In the genomic region with DNA sequence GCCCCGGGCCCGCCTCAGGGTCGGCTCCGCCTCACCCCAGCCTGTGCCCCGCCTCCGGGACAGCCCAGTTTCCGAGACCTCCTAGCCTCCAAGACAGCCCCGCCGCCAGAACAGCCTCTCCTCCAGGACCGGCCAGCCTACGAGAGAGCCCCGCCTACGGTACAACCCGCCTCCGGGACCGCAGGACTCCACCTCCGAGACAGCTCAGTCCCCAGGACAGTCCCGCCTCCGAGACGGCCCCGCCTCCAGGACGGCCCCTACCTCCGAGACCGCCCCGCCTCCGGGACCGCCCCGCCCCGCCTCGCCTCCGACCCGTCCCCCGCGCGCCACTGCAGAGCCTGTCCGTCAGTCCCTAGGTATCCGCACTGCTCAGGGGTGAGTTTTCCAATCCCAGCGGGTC, we compare ENCODE assay signal across 8 cellular contexts. TPM values are rescaled to one million over a fixed set of nuclear protein-coding genes. Genes with fewer than 3 reads are reported as not detected.
DNase-seq lines count a peak whose midpoint lies in the region; ATAC-seq, FAIRE-seq and TF ChIP-seq lines count a peak whose summit lies in the region.
"Not testable (repeated sequence)": the region's sequence is repeated elsewhere in the genome, so short reads cannot be mapped to it uniquely, and the experiment has no call there.

A gene (plus strand): TSS at position 329 of the 400 bp plus-strand sequence.

- H3K36me3 Mint-ChIP-seq in stimulated activated memory B cell treated with anti-CD40 and anti-IgM and Interleukin-4, amounts not matched to agents 10 μg/mL and 1 μg/mL and 100 μg/mL, for 72 hours: not testable (repeated sequence)

- CTCF ChIA-PET in SK-N-SH (lab: Yijun Ruan, JAX); endothelial cell of umbilical vein (lab: Charles Lee): not testable (repeated sequence)

- not testable (repeated sequence) for H3K9ac ChIP-seq in SK-N-SH; endothelial cell of umbilical vein (replicated peaks; ENCODE audit: extremely low read depth, insufficient read depth, low read length)

- not testable (repeated sequence) for H3K4me1 Mint-ChIP-seq in stimulated activated memory B cell treated with anti-CD40 and anti-IgM and Interleukin-4, amounts not matched to agents 10 μg/mL and 1 μg/mL and 100 μg/mL, for 72 hours

- not testable (repeated sequence) for H3K4me1 ChIP-seq in SK-N-SH (ENCODE audit: control insufficient read depth in 1 of 2, insufficient read depth in 2 of 2, low read depth in 1 of 2, low read length in 1 of 2); endothelial cell of umbilical vein (ENCODE audit: control insufficient read depth, extremely low read depth, insufficient read depth, low read length); prostate gland (replicated peaks)

- H2AFZ ChIP-seq in SK-N-SH (ENCODE audit: low read depth); endothelial cell of umbilical vein (ENCODE audit: low read depth, low read length): not testable (repeated sequence)

- H3K9me1 ChIP-seq in endothelial cell of umbilical vein (replicated peaks; ENCODE audit: control insufficient read depth, extremely low read depth, insufficient read depth, low read length): not testable (repeated sequence)

- FAIRE-seq in endothelial cell of umbilical vein (lab: Jason Lieb, UNC): peak; percentile 99

- peak within 1 kb of the TSS; percentile 44 for H3K4me3 Mint-ChIP-seq in stimulated activated memory B cell treated with anti-CD40 and anti-IgM and Interleukin-4, amounts not matched to agents 10 μg/mL and 1 μg/mL and 100 μg/mL, for 72 hours

- not testable (repeated sequence) for H3K9me3 Mint-ChIP-seq in stimulated activated memory B cell treated with anti-CD40 and anti-IgM and Interleukin-4, amounts not matched to agents 10 μg/mL and 1 μg/mL and 100 μg/mL, for 72 hours

- not testable (repeated sequence) for H3K27me3 ChIP-seq in SK-N-SH (ENCODE audit: insufficient read depth); endothelial cell of umbilical vein (ENCODE audit: control insufficient read depth in 2 of 2, insufficient read depth in 2 of 2, low read length in 2 of 2); prostate gland (replicated peaks; ENCODE audit: insufficient read depth)

- not testable (repeated sequence) for H3K36me3 ChIP-seq in SK-N-SH (replicated peaks in 1 of 2; ENCODE audit: control insufficient read depth in 1 of 2, insufficient read depth in 2 of 2, low read length in 1 of 2); endothelial cell of umbilical vein (ENCODE audit: control insufficient read depth in 2 of 2, extremely low read depth in 1 of 2, insufficient read depth in 2 of 2, low read length in 2 of 2); prostate gland

- intact Hi-C loops in endothelial cell of umbilical vein (cut with micrococcal nuclease); prostate gland (cut with DNase I): not testable (repeated sequence)

- not testable (repeated sequence) for TF ChIP-seq CTCF in GM12865 (IDR thresholded peaks at IDR 0.05; ENCODE audit: insufficient read depth, low read depth, low read length, missing control alignments); SK-N-SH (IDR thresholded peaks at IDR 0.05); endothelial cell of umbilical vein (IDR thresholded peaks at IDR 0.05; ENCODE audit: extremely low read depth in 1 of 2, insufficient read depth in 1 of 2, low read depth in 1 of 2, low read length in 2 of 2); prostate gland (IDR thresholded peaks at IDR 0.05)

- H3K9me3 ChIP-seq in SK-N-SH; endothelial cell of umbilical vein (replicated peaks; ENCODE audit: control insufficient read depth, insufficient read depth, low read length); prostate gland: not testable (repeated sequence)

- POLR2A ChIA-PET in SK-N-SH (lab: Yijun Ruan, JAX); endothelial cell of umbilical vein (lab: Charles Lee): not testable (repeated sequence)

- not testable (repeated sequence) for BruUV-seq in endothelial cell of umbilical vein (replicated peaks; lab: Mats Ljungman, UMichigan)

- H3K4me3 ChIP-seq in GM12865 (ENCODE audit: low read depth, low read length) (peak within 1 kb of the TSS; percentile 28; the same call in 1 of the 2 replicates), SK-N-SH (ENCODE audit: low read depth in 2 of 2, low read length in 1 of 2) (peak within 1 kb of the TSS in 1 of 2 experiments; percentile 36; a peak in 3 of 4 replicates), prostate gland (peak within 1 kb of the TSS in 1 of 2 donors; percentile 28)
- H3K4me3 ChIP-seq in endothelial cell of umbilical vein (replicated peaks in 1 of 3; ENCODE audit: insufficient read depth in 1 of 3, low read depth in 1 of 3, low read length in 3 of 3): not testable (repeated sequence)

- not testable (repeated sequence) for H3K79me2 ChIP-seq in SK-N-SH (ENCODE audit: insufficient read depth); endothelial cell of umbilical vein (ENCODE audit: control insufficient read depth, insufficient read depth, low read length)

- not testable (repeated sequence) for H4K20me1 ChIP-seq in SK-N-SH (ENCODE audit: insufficient read depth); endothelial cell of umbilical vein (replicated peaks; ENCODE audit: control insufficient read depth, extremely low read depth, insufficient read depth, low read length)

- not testable (repeated sequence) for TF ChIP-seq EP300 in SK-N-SH (IDR thresholded peaks at IDR 0.05; ENCODE audit: borderline replicate concordance in 1 of 2, low read depth in 1 of 2, low read length in 1 of 2)

- not testable (repeated sequence) for H3K27me3 Mint-ChIP-seq in stimulated activated memory B cell treated with anti-CD40 and anti-IgM and Interleukin-4, amounts not matched to agents 10 μg/mL and 1 μg/mL and 100 μg/mL, for 72 hours

- not testable (repeated sequence) for H3K27ac Mint-ChIP-seq in stimulated activated memory B cell treated with anti-CD40 and anti-IgM and Interleukin-4, amounts not matched to agents 10 μg/mL and 1 μg/mL and 100 μg/mL, for 72 hours

- not testable (repeated sequence) for DNase-seq in GM12865 (ENCODE audit: low read depth); SK-N-SH; endothelial cell of umbilical vein (ENCODE audit: low read depth, low spot score)
- DNase-seq in activated T-cell treated with anti-CD3 and anti-CD28 coated beads, Interleukin-2, amount 50 U/mL, for 1 hour: peak; percentile 73
- peak; percentile 88 for DNase-seq in prostate gland (ENCODE audit: low spot score)

- H3F3A ChIP-seq in SK-N-SH (replicated peaks; ENCODE audit: insufficient read depth): not testable (repeated sequence)

- H3K9me2 ChIP-seq in SK-N-SH: not testable (repeated sequence)

- ATAC-seq in GM21367 (IDR thresholded peaks at IDR 0.05; ENCODE audit: unreplicated experiment) (peak; percentile 85), HG03025 (IDR thresholded peaks at IDR 0.05; ENCODE audit: low FRiP score, unreplicated experiment) (peak; percentile 84)
- ATAC-seq in stimulated activated memory B cell treated with anti-CD40 and anti-IgM and Interleukin-4, amounts not matched to agents 10 μg/mL and 1 μg/mL and 100 μg/mL, for 72 hours: peak; percentile 97

- not testable (repeated sequence) for TF ChIP-seq POLR2A in endothelial cell of umbilical vein (IDR thresholded peaks at IDR 0.05; ENCODE audit: low read depth, low read length); prostate gland (IDR thresholded peaks at IDR 0.05)

- not testable (repeated sequence) for H3K27ac ChIP-seq in SK-N-SH (ENCODE audit: low read depth in 2 of 2, low read length in 1 of 2); endothelial cell of umbilical vein (ENCODE audit: insufficient read depth, low read depth, low read length); prostate gland

- no CpG with 5 or more reads among the region's 38 CpGs for WGBS in SK-N-SH (ENCODE audit: low lambda C conversion rate)
- WGBS in prostate gland: 0% methylated on average over 7 of the region's 38 CpGs

- not testable (repeated sequence) for H3K4me2 ChIP-seq in SK-N-SH; endothelial cell of umbilical vein (ENCODE audit: insufficient read depth, low read length)

- dilution Hi-C loops in endothelial cell of umbilical vein (cut with MboI; ENCODE audit: extremely low pct_ligation_motif_present, low sequenced_read_pairs): not testable (repeated sequence)

- not testable (repeated sequence) for TF ChIP-seq RAD21 in SK-N-SH (IDR thresholded peaks at IDR 0.05; ENCODE audit: low read length)

RNA-seq across cellular contexts. Expression of the gene that starts here (rescaled TPM):
- 19.5 and 23.3 TPM in 2 replicates for polyA plus RNA-seq in SK-N-SH (2012; rRNA removed)
- polyA plus RNA-seq in SK-N-SH (2012; cell fraction: cytosol; rRNA removed): 11.8 and 14.9 TPM in 2 replicates
- polyA plus RNA-seq in SK-N-SH (2012; cell fraction: nucleus; rRNA removed): 38.3 and 41.8 TPM in 2 replicates
- 7.1 and 8.4 TPM in 2 replicates for total RNA-seq in endothelial cell of umbilical vein
- 6.4 and 6.9 TPM in 2 replicates for polyA plus RNA-seq in endothelial cell of umbilical vein
- polyA plus RNA-seq in endothelial cell of umbilical vein (2011; cell fraction: cytosol; rRNA removed): 5.9 and 6.7 TPM in 2 replicates
- 10.9 and 13.0 TPM in 2 replicates for polyA plus RNA-seq in endothelial cell of umbilical vein (2011; cell fraction: nucleus; rRNA removed)
- polyA plus RNA-seq in endothelial cell of umbilical vein (2012): 4.6 and 10.6 TPM in 2 replicates
- polyA minus RNA-seq in endothelial cell of umbilical vein: 12.7 and 15.9 TPM in 2 replicates
- 0.72 TPM for polyA minus RNA-seq in endothelial cell of umbilical vein (2011; cell fraction: cytosol; rRNA and poly(A)+ RNA removed)
- polyA minus RNA-seq in endothelial cell of umbilical vein (2011; cell fraction: nucleus; rRNA and poly(A)+ RNA removed): 11.3 and 16.0 TPM in 2 replicates
- 10 to 100 TPM; 12.1 to 12.7 TPM for total RNA-seq in prostate gland
